Comparison of ENCODE assay signal across 1 cellular context in the genomic region with DNA sequence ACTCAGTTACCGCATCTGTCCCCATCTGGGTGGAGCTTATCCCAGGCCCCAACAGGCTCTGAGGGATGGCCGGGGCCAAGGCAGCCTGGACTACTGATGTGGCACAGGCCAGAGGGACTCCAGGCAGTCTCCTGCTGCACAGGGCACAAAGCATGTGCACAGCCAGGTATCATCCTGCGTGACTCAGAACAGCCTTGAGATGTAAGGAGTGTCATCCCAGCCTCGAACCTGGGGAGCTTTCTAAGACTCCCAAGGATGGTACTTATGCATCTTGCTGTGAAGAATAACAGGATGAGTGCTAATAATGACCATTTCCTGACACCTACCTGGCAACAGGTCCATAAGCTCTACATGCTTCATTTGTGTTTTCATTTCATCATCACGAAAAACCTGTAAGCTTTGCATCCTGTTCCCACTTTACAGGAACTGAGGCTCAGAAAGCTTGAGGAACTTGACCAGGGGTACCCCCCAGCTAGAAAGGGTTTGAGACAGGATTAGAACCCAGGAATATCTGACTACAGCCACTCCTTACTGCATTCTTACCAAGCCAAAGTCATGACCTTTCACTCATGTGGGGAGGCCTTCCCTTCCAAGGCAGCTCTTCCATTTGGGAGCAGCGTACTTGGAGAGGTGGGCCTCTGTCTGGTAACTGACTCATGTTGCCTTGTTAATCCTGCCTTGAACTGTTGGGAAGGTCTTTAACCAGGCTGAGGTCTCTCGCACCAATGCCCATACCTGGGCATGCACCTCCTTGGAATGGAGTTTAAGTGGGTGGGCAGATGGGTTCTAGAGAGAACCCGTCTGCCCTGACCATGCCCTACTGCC.
TF ChIP-seq lines count a peak whose summit lies in the region.

No MANE protein-coding gene starts in this region.

TF ChIP-seq in endothelial cell of umbilical vein, 7 proteins besides CTCF, POLR2A, EP300 and RAD21:
- TF ChIP-seq MYC (IDR thresholded peaks at IDR 0.05; ENCODE audit: low read depth, low read length) (no peak), GATA2 (IDR thresholded peaks at IDR 0.05; ENCODE audit: insufficient read depth, insufficient read length, low read depth, low read length) (no peak), EZH2 (IDR thresholded peaks at IDR 0.05; ENCODE audit: borderline replicate concordance, low read depth, low read length, severe bottlenecking) (no peak), MAX (IDR thresholded peaks at IDR 0.05; ENCODE audit: insufficient read depth, insufficient read length) (no peak), FOS (IDR thresholded peaks at IDR 0.05; ENCODE audit: borderline replicate concordance, insufficient read depth, low read length) (no peak), POLR2AphosphoS5 (IDR thresholded peaks at IDR 0.05; ENCODE audit: insufficient read depth, low read depth, low read length) (no peak), JUN (IDR thresholded peaks at IDR 0.05; ENCODE audit: borderline replicate concordance, insufficient read depth, insufficient read length, low read depth) (no peak)
